Comparison of ENCODE assay signal across 10 cellular contexts in the genomic region with DNA sequence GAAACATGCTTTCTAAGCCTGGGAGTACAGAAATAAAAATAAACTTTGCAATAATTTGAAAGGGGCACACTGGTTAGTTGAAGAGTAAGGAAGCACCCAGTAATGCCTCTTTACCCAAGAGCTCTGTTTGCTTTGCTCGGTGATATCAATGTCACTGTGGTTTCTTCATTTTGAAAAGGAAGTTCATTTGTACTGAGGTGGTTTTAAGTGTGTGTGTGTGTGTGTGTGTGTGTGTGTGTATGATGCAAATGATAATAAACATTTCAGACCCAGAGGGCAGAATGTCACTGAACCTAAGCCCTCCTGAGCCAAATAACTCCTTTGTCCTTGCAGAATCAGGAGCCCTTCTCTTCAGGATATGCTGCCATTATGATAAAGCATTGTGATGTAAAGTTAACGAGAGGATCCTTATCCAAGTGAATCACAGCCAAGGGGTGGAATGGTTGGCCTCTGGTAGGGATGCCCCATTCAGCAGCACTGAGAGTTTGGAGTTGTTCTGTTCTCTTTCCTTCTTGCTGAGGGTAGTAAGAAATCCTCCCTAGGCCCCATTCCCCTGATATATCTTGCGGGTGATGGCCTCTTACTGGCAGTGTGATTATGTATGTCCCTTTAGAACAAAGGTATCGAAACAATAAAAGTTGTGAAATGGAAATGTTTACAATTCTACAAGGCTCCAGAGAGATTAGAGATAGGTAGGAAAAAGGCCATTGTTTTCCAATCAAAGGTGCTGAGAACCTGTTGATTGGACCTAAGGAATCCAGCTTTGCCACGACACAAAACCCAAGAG. TPM values are rescaled to one million over a fixed set of nuclear protein-coding genes. Genes with fewer than 3 reads are reported as not detected.
DNase-seq lines count a peak whose midpoint lies in the region; ATAC-seq and TF ChIP-seq lines count a peak whose summit lies in the region.
"Had no signal": no experiment of that assay in that cellular context is flagged by ENCODE, and none has a peak within 500 bp of the region (broad histone marks: within the 10 kb centered on the region; RNA-seq: fewer than 3 reads in every experiment).

No MANE protein-coding gene starts in this region.

- H3K4me1 Mint-ChIP-seq in activated CD8-positive, alpha-beta T cell treated with anti-CD3 and anti-CD28 coated beads for 36 hours (ENCODE audit: low read depth): peaks cover 69% of the 10 kb centered on the region

- H3K9me3 ChIP-seq in mucosa of rectum (ENCODE audit: control insufficient read depth in 2 of 2, low read length in 2 of 2): no peaks in the 10 kb centered on the region
- H3K9me3 ChIP-seq: A549 had no signal

- no peaks in the 10 kb centered on the region for H3K27me3 ChIP-seq in mucosa of rectum (ENCODE audit: control insufficient read depth in 2 of 2, insufficient read depth in 2 of 2, low read length in 2 of 2)

- peak; percentile 22 for DNase-seq in NCI-H2196 (lab: John Stamatoyannopoulos, UW; ENCODE audit: unreplicated experiment)
- no peak for DNase-seq in NCI-H2196 treated with DMSO at 0.1 percent for 48 hours (lab: John Stamatoyannopoulos, UW; ENCODE audit: unreplicated experiment)
- DNase-seq in LHCN-M2 (ENCODE audit: low read depth): peak; percentile 55
- DNase-seq in activated CD8-positive, alpha-beta T cell treated with anti-CD3 and anti-CD28 coated beads for 36 hours: peak; percentile 60
- no peak for DNase-seq in NCI-H2171 (lab: John Stamatoyannopoulos, UW)

- peak overlapping the region; percentile 65 to 67 for H3K27ac ChIP-seq in mucosa of rectum (ENCODE audit: low read depth in 2 of 2, low read length in 2 of 2)
- H3K27ac ChIP-seq: A549 had no signal

- peaks cover 79 to 81% of the 10 kb centered on the region in 2 donors for H3K4me1 ChIP-seq in mucosa of rectum (ENCODE audit: control insufficient read depth in 2 of 2, insufficient read depth in 2 of 2, low read length in 2 of 2)

- H3K4me3 Mint-ChIP-seq in activated CD8-positive, alpha-beta T cell treated with anti-CD3 and anti-CD28 coated beads for 36 hours: peak overlapping the region; percentile 11
- H3K4me3 Mint-ChIP-seq: mesothelial cell of epicardium had no signal

- POLR2A ChIA-PET in activated CD8-positive, alpha-beta T cell treated with anti-CD3 and anti-CD28 coated beads for 36 hours (lab: Charles Lee): interaction anchor here (1.6 kb wide), 1 partner anchor 27 kb away, joined by 3 read pairs; no protein-coding TSS in a partner anchor

- no peaks in the 10 kb centered on the region for H3K27me3 Mint-ChIP-seq in activated CD8-positive, alpha-beta T cell treated with anti-CD3 and anti-CD28 coated beads for 36 hours

- H3K36me3 Mint-ChIP-seq in activated CD8-positive, alpha-beta T cell treated with anti-CD3 and anti-CD28 coated beads for 36 hours (ENCODE audit: low read depth): no peaks in the 10 kb centered on the region
- H3K36me3 Mint-ChIP-seq: mesothelial cell of epicardium had no signal

- no peak overlapping the region for H3K4me3 ChIP-seq in mucosa of rectum (ENCODE audit: low read length in 2 of 2)
- H3K4me3 ChIP-seq: A549 had no signal

- no peaks in the 10 kb centered on the region for H3K9me3 Mint-ChIP-seq in activated CD8-positive, alpha-beta T cell treated with anti-CD3 and anti-CD28 coated beads for 36 hours
- H3K9me3 Mint-ChIP-seq: mesothelial cell of epicardium had no signal

- CTCF ChIA-PET in activated CD8-positive, alpha-beta T cell treated with anti-CD3 and anti-CD28 coated beads for 36 hours (lab: Charles Lee): interaction anchor here (3.0 to 33.7 kb wide), 3 partner anchors 7 to 27 kb away, joined by 12 to 746 read pairs (median 85); a partner anchor contains a TSS

- H3K9ac ChIP-seq in mucosa of rectum (ENCODE audit: low read depth in 1 of 2, low read length in 2 of 2): peak overlapping the region in 1 of 2 donors; percentile 45

- no peak for ATAC-seq in activated CD8-positive, alpha-beta T cell treated with anti-CD3 and anti-CD28 coated beads for 36 hours
- no peak for ATAC-seq in GM19467 (IDR thresholded peaks at IDR 0.05; ENCODE audit: unreplicated experiment)
- no peak for ATAC-seq in HG03378 (IDR thresholded peaks at IDR 0.05; ENCODE audit: unreplicated experiment)
- ATAC-seq: A549 had no signal

- TF ChIP-seq CTCF in activated CD8-positive, alpha-beta T cell treated with anti-CD3 and anti-CD28 coated beads for 36 hours (IDR thresholded peaks at IDR 0.05): no peak

- peaks cover 0 to 2% of the 10 kb centered on the region in 2 donors for H3K36me3 ChIP-seq in mucosa of rectum (ENCODE audit: control insufficient read depth in 2 of 2, insufficient read depth in 2 of 2, low read length in 2 of 2)

- H3K27ac Mint-ChIP-seq in activated CD8-positive, alpha-beta T cell treated with anti-CD3 and anti-CD28 coated beads for 36 hours: peak overlapping the region; percentile 67
- H3K27ac Mint-ChIP-seq: mesothelial cell of epicardium had no signal

- intact Hi-C loops in activated CD8-positive, alpha-beta T cell treated with anti-CD3 and anti-CD28 coated beads for 36 hours (cut with micrococcal nuclease): no loop called here

RNA-seq across cellular contexts. Expression of a gene that starts 7.6 kb away (rescaled TPM):
- 67.5 and 98.8 TPM in 2 replicates for total RNA-seq in LHCN-M2 (2014; rRNA removed)
- 19.6 TPM for polyA plus RNA-seq in LHCN-M2 (2012)
- total RNA-seq in activated CD8-positive, alpha-beta T cell treated with anti-CD3 and anti-CD28 coated beads for 36 hours: 1 to 10 TPM; 7.9 to 8.4 TPM

Comparison
In these comparisons a context has a peak if more than half of its experiments do, and no peak if none do; other contexts are left out.
1. DNase-seq: peak in NCI-H2196 (single experiment), LHCN-M2 (single experiment) and activated CD8-positive, alpha-beta T cell treated with anti-CD3 and anti-CD28 coated beads for 36 hours (single experiment); none in NCI-H2196 treated with DMSO at 0.1 percent for 48 hours (single experiment) and NCI-H2171 (single experiment).